In genomic region chr22:22357024-22357868, GRCh38 we compare ENCODE assay signal across 8 cellular contexts.
DNase-seq lines count a peak whose midpoint lies in the region; ATAC-seq and TF ChIP-seq lines count a peak whose summit lies in the region.

No MANE protein-coding gene starts in this region.

- no peaks in the 10 kb centered on the region for H3K9me3 Mint-ChIP-seq in activated CD4-positive, alpha-beta T cell treated with anti-CD3 and anti-CD28 coated beads, Interleukin-2, amount 10 ng/mL, durations not matched to agents 24 days and 14 days

- no peak overlapping the region for H3K27ac ChIP-seq in A673 (ENCODE audit: low read depth, low read length, poor library complexity, severe bottlenecking)
- peak overlapping the region in 1 of 59 donors; percentile 27 for H3K27ac ChIP-seq in dorsolateral prefrontal cortex

- H3K4me3 ChIP-seq in A673 (ENCODE audit: low read depth, low read length, poor library complexity, severe bottlenecking) (no peak overlapping the region), dorsolateral prefrontal cortex (peak overlapping the region in 8 of 59 donors; percentile 4 to 45 (median 23))

- ATAC-seq in GM18508 (IDR thresholded peaks at IDR 0.05; ENCODE audit: insufficient read depth, unreplicated experiment), result peak; percentile 55
- peak; percentile 81 for ATAC-seq in HG03439 (IDR thresholded peaks at IDR 0.05; ENCODE audit: unreplicated experiment)

- POLR2A ChIA-PET in A673 (lab: Charles Lee; ENCODE audit: low non-redundant PET), result no interaction called here

- TF ChIP-seq CTCF in A673 (conservative IDR thresholded peaks at IDR 0.05; ENCODE audit: low read depth, low read length) (peak; percentile 78), dorsolateral prefrontal cortex (IDR thresholded peaks at IDR 0.05 in 54 of 56, conservative IDR thresholded peaks at IDR 0.05 in 2 of 56; ENCODE audit: low read depth in 1 of 56, partially characterized antibody in 56 of 56) (peak; percentile 32 to 88 (median 71))

- no TSS peak for BruUV-seq in A673 (replicated peaks; lab: Mats Ljungman, UMichigan)

- H3K27me3 ChIP-seq in A673 (replicated peaks; ENCODE audit: insufficient read depth, low read depth, low read length, poor library complexity), result peaks cover 46% of the 10 kb centered on the region
- peaks cover 0 to 20% (median 0%) of the 10 kb centered on the region in 45 donors for H3K27me3 ChIP-seq in dorsolateral prefrontal cortex

- CTCF ChIA-PET in A673 (lab: Charles Lee), result no interaction called here

- H3K4me1 Mint-ChIP-seq in activated CD4-positive, alpha-beta T cell treated with anti-CD3 and anti-CD28 coated beads, Interleukin-2, amount 10 ng/mL, durations not matched to agents 24 days and 14 days, result peaks cover 7% of the 10 kb centered on the region

- H3K36me3 ChIP-seq in A673 (ENCODE audit: insufficient read depth, low read length, poor library complexity, severe bottlenecking), result no peaks in the 10 kb centered on the region

- no peaks in the 10 kb centered on the region for H3K9me3 ChIP-seq in A673 (ENCODE audit: low read depth, low read length, poor library complexity, severe bottlenecking)

- no peak overlapping the region for H3K4me3 Mint-ChIP-seq in activated CD4-positive, alpha-beta T cell treated with anti-CD3 and anti-CD28 coated beads, Interleukin-2, amount 10 ng/mL, durations not matched to agents 24 days and 14 days

- DNase-seq in A673 (ENCODE audit: low spot score) (peak; percentile 76), NCI-H510A treated with DMSO at 0.1 percent for 48 hours (lab: John Stamatoyannopoulos, UW) (peak; percentile 81), dorsolateral prefrontal cortex (peak; percentile 28 to 86 (median 76)), lung microvascular endothelial cell (ENCODE audit: low read depth in 2 of 2) (peak; percentile 59 to 62)
- peak; percentile 94 for DNase-seq in activated CD4-positive, alpha-beta T cell treated with anti-CD3 and anti-CD28 coated beads, Interleukin-2, amount 10 ng/mL, durations not matched to agents 24 days and 14 days
- DNase-seq in stimulated activated CD8-positive, alpha-beta memory T cell treated with anti-CD3 and anti-CD28 coated beads, Interleukin-15, amount 100 ng/mL, for 48 hours (ENCODE audit: low read depth in 2 of 2), result peak; percentile 60 to 63

- no peak overlapping the region for H3K27ac Mint-ChIP-seq in activated CD4-positive, alpha-beta T cell treated with anti-CD3 and anti-CD28 coated beads, Interleukin-2, amount 10 ng/mL, durations not matched to agents 24 days and 14 days

- H3K4me1 ChIP-seq in A673 (ENCODE audit: insufficient read depth, low read length, poor library complexity, severe bottlenecking), result no peaks in the 10 kb centered on the region

- intact Hi-C loops in A673 (cut with micrococcal nuclease; ENCODE audit: unreplicated experiment), result no loop called here
- intact Hi-C loops in activated CD4-positive, alpha-beta T cell treated with anti-CD3 and anti-CD28 coated beads, Interleukin-2, amount 10 ng/mL, durations not matched to agents 24 days and 14 days (cut with micrococcal nuclease), result loop anchor here (2.0 kb wide), 1 partner anchor 66 kb away; no protein-coding TSS in a partner anchor
- intact Hi-C loops in dorsolateral prefrontal cortex (cut with DNase I), result no loop called here

- H3K27me3 Mint-ChIP-seq in activated CD4-positive, alpha-beta T cell treated with anti-CD3 and anti-CD28 coated beads, Interleukin-2, amount 10 ng/mL, durations not matched to agents 24 days and 14 days, result peaks cover 25% of the 10 kb centered on the region

- no peaks in the 10 kb centered on the region for H3K36me3 Mint-ChIP-seq in activated CD4-positive, alpha-beta T cell treated with anti-CD3 and anti-CD28 coated beads, Interleukin-2, amount 10 ng/mL, durations not matched to agents 24 days and 14 days (ENCODE audit: low read depth)
